Comparison of ENCODE assay signal across 2 cellular contexts in the genomic region with DNA sequence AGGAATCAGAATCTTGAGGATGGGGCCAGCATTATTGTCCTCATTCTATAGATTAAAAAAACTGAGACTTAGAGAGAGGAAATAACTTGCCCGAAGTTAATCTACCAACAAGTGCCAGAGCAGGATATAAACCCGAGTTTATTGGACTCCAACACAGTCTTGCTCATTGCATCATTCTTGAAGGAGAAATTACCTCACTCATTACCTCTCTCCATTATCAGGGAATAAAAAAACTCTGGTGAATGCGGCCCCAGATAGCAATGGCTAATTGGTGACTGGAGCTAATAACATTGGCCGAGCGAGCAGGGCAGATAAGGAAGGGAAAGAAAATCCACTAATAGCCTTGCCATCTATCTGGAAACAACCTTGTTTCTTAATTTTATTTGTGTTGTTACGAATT.
TF ChIP-seq lines count a peak whose summit lies in the region.

No MANE protein-coding gene starts in this region.

TF ChIP-seq in HEK293, 187 proteins besides CTCF, POLR2A, EP300 and RAD21 (continued from another document):
- TF ChIP-seq, protein P1, sequence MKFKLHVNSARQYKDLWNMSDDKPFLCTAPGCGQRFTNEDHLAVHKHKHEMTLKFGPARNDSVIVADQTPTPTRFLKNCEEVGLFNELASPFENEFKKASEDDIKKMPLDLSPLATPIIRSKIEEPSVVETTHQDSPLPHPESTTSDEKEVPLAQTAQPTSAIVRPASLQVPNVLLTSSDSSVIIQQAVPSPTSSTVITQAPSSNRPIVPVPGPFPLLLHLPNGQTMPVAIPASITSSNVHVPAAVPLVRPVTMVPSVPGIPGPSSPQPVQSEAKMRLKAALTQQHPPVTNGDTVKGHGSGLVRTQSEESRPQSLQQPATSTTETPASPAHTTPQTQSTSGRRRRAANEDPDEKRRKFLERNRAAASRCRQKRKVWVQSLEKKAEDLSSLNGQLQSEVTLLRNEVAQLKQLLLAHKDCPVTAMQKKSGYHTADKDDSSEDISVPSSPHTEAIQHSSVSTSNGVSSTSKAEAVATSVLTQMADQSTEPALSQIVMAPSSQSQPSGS (tag by site-specific recombination; IDR thresholded peaks at IDR 0.05; ENCODE audit: low read depth) = peak; percentile 48; the same call in 1 of the 2 replicates
- TF ChIP-seq ZNF600 (tag by site-specific recombination; IDR thresholded peaks at IDR 0.05) = 0 out of 2 replicates have a peak, but pooled peaks have one; percentile 20
- peak; percentile 65 for TF ChIP-seq SCRT2 (tag by site-specific recombination; IDR thresholded peaks at IDR 0.05)
- TF ChIP-seq ZNF335 (tag by site-specific recombination; conservative IDR thresholded peaks at IDR 0.05) = 0 out of 2 replicates have a peak, but pooled peaks have one; percentile 10
- TF ChIP-seq ZNF48 (tag by site-specific recombination; IDR thresholded peaks at IDR 0.05) = no peak
- peak; percentile 44; the same call in 1 of the 2 replicates for TF ChIP-seq FEZF1 (tag by site-specific recombination; IDR thresholded peaks at IDR 0.05)
- TF ChIP-seq ZNF660 (tag by site-specific recombination; IDR thresholded peaks at IDR 0.05) = 0 out of 2 replicates have a peak, but pooled peaks have one; percentile 21
- peak; percentile 60; the same call in 1 of the 2 replicates for TF ChIP-seq ZNF10 (tag by site-specific recombination; IDR thresholded peaks at IDR 0.05)
- TF ChIP-seq, protein P2, sequence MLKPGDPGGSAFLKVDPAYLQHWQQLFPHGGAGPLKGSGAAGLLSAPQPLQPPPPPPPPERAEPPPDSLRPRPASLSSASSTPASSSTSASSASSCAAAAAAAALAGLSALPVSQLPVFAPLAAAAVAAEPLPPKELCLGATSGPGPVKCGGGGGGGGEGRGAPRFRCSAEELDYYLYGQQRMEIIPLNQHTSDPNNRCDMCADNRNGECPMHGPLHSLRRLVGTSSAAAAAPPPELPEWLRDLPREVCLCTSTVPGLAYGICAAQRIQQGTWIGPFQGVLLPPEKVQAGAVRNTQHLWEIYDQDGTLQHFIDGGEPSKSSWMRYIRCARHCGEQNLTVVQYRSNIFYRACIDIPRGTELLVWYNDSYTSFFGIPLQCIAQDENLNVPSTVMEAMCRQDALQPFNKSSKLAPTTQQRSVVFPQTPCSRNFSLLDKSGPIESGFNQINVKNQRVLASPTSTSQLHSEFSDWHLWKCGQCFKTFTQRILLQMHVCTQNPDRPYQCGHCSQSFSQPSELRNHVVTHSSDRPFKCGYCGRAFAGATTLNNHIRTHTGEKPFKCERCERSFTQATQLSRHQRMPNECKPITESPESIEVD (tag by site-specific recombination; IDR thresholded peaks at IDR 0.05) = 0 out of 2 replicates have a peak, but pooled peaks have one; percentile 27
- TF ChIP-seq KLF10 (tag by site-specific recombination; IDR thresholded peaks at IDR 0.05) = no peak

TF ChIP-seq in SK-N-SH, 30 proteins besides CTCF, POLR2A, EP300 and RAD21 (continued from another document):
- TF ChIP-seq, protein P3, sequence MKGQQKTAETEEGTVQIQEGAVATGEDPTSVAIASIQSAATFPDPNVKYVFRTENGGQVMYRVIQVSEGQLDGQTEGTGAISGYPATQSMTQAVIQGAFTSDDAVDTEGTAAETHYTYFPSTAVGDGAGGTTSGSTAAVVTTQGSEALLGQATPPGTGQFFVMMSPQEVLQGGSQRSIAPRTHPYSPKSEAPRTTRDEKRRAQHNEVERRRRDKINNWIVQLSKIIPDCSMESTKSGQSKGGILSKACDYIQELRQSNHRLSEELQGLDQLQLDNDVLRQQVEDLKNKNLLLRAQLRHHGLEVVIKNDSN (IDR thresholded peaks at IDR 0.05; ENCODE audit: borderline replicate concordance, low read depth) = no peak
- TF ChIP-seq, protein P4, sequence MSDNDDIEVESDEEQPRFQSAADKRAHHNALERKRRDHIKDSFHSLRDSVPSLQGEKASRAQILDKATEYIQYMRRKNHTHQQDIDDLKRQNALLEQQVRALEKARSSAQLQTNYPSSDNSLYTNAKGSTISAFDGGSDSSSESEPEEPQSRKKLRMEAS (IDR thresholded peaks at IDR 0.05; ENCODE audit: low read depth) = no peak
- TF ChIP-seq TCF12 (IDR thresholded peaks at IDR 0.05) (no peak), CHD2 (IDR thresholded peaks at IDR 0.05; ENCODE audit: low read length, partially characterized antibody) (no peak), GATA2 (CRISPR knock-in tag; IDR thresholded peaks at IDR 0.05) (no peak), ELF1 (IDR thresholded peaks at IDR 0.05) (no peak), MEF2A (IDR thresholded peaks at IDR 0.05; ENCODE audit: borderline replicate concordance, low read depth) (no peak), JUND (IDR thresholded peaks at IDR 0.05) (no peak)
TF ChIP-seq in SK-N-SH: peak in this region for 0.
